19 cellular contexts compared by ENCODE assay signal in genomic region chr5:132195727-132196126, GRCh38. TPM values are rescaled to one million over a fixed set of nuclear protein-coding genes. Genes with fewer than 3 reads are reported as not detected.
DNase-seq lines count a peak whose midpoint lies in the region; ATAC-seq, FAIRE-seq and TF ChIP-seq lines count a peak whose summit lies in the region.
"Had no signal": no experiment of that assay in that cellular context is flagged by ENCODE, and none has a peak within 500 bp of the region (broad histone marks: within the 10 kb centered on the region; RNA-seq: fewer than 3 reads in every experiment).

No MANE protein-coding gene starts in this region.

- intact Hi-C loops in colonic mucosa (cut with DNase I): no loop called here

- no peaks in the 10 kb centered on the region for H3K4me1 Mint-ChIP-seq in astrocyte (ENCODE audit: low read depth, unreplicated experiment)
- H3K4me1 Mint-ChIP-seq: CD4-positive, CD25-positive, alpha-beta regulatory T cell; H9 had no signal

- ATAC-seq in lung (ENCODE audit: insufficient read depth, low FRiP score): no peak
- ATAC-seq: HepG2 had no signal

- H3K27me3 ChIP-seq in astrocyte (ENCODE audit: insufficient read depth, low read length) (no peaks in the 10 kb centered on the region), colonic mucosa (no peaks in the 10 kb centered on the region), lung (ENCODE audit: control insufficient read depth, insufficient read depth) (no peaks in the 10 kb centered on the region)
- H3K27me3 ChIP-seq: BE2C had no signal

- no peaks in the 10 kb centered on the region for H3K9me3 Mint-ChIP-seq in astrocyte (ENCODE audit: unreplicated experiment)
- H3K9me3 Mint-ChIP-seq: CD4-positive, CD25-positive, alpha-beta regulatory T cell; H9; IgD-negative memory B cell had no signal

- FAIRE-seq in astrocyte (lab: Jason Lieb, UNC): no peak
- no peak for FAIRE-seq in GM19239 (lab: Jason Lieb, UNC)
- FAIRE-seq: D721Med, G401.6, GM12891, H1, HepG2 had no signal

- no peaks in the 10 kb centered on the region for H3K79me2 ChIP-seq in astrocyte (ENCODE audit: insufficient read depth, low read length)

- no peak overlapping the region for H2AFZ ChIP-seq in astrocyte (ENCODE audit: low read depth, low read length)

- H3K4me3 ChIP-seq in astrocyte (ENCODE audit: insufficient read depth, low read depth, low read length): no peak overlapping the region
- no peak overlapping the region for H3K4me3 ChIP-seq in colonic mucosa
- no peak overlapping the region for H3K4me3 ChIP-seq in lung

- H3K27ac Mint-ChIP-seq in astrocyte (ENCODE audit: unreplicated experiment): peak overlapping the region; percentile 34
- H3K27ac Mint-ChIP-seq: CD4-positive, CD25-positive, alpha-beta regulatory T cell had no signal

- H3K4me3 Mint-ChIP-seq in astrocyte (ENCODE audit: unreplicated experiment): no peak overlapping the region
- H3K4me3 Mint-ChIP-seq: CD4-positive, CD25-positive, alpha-beta regulatory T cell; H9; IgD-negative memory B cell had no signal

- peaks cover 30% of the 10 kb centered on the region for H3K36me3 ChIP-seq in astrocyte (ENCODE audit: insufficient read depth, low read length)
- H3K36me3 ChIP-seq in colonic mucosa: no peaks in the 10 kb centered on the region
- H3K36me3 ChIP-seq in lung (ENCODE audit: control insufficient read depth in 2 of 2, insufficient read depth in 2 of 2, low read length in 2 of 2): peaks cover 23 to 32% of the 10 kb centered on the region in 2 donors
- H3K36me3 ChIP-seq: BE2C had no signal

- no peak overlapping the region for H3K9ac ChIP-seq in astrocyte (ENCODE audit: low read length)
- no peak overlapping the region for H3K9ac ChIP-seq in colonic mucosa (ENCODE audit: low read depth in 2 of 2, low read length in 2 of 2)

- peaks cover 46% of the 10 kb centered on the region for H3K36me3 Mint-ChIP-seq in astrocyte (ENCODE audit: low read depth, unreplicated experiment)
- H3K36me3 Mint-ChIP-seq: CD4-positive, CD25-positive, alpha-beta regulatory T cell; IgD-negative memory B cell had no signal

- H3K27ac ChIP-seq in astrocyte (ENCODE audit: low read depth, low read length): no peak overlapping the region
- no peak overlapping the region for H3K27ac ChIP-seq in colonic mucosa
- H3K27ac ChIP-seq in lung (ENCODE audit: low read depth in 1 of 2, low read length in 1 of 2): no peak overlapping the region

- peak; percentile 28 for DNase-seq in activated CD8-positive, alpha-beta memory T cell treated with anti-CD3 and anti-CD28 coated beads for 24 hours
- no peak for DNase-seq in activated CD8-positive, alpha-beta memory T cell treated with anti-CD3 and anti-CD28 coated beads, Interleukin-2, amount 50 U/mL, for 4 hours
- DNase-seq in astrocyte (ENCODE audit: low read depth): no peak
- DNase-seq in colonic mucosa: peak; percentile 6
- DNase-seq in lung (ENCODE audit: low spot score): peak; percentile 9
- no peak for DNase-seq in NCI-H1930 (lab: John Stamatoyannopoulos, UW)
- DNase-seq in NCI-H446 treated with DMSO at 0.1 percent for 48 hours (lab: John Stamatoyannopoulos, UW): no peak
- no peak for DNase-seq in GM19239 (ENCODE audit: insufficient read length, low spot score)
- DNase-seq: BE2C; C1 segment of cervical spinal cord; Caco-2; CD4-positive, CD25-positive, alpha-beta regulatory T cell; H9 had no signal

- no peaks in the 10 kb centered on the region for H4K20me1 ChIP-seq in astrocyte (ENCODE audit: insufficient read depth, low read length)

- no peak for TF ChIP-seq CTCF in astrocyte (IDR thresholded peaks at IDR 0.05; ENCODE audit: insufficient read depth, low read depth, low read length)
- no peak for TF ChIP-seq CTCF in colonic mucosa (IDR thresholded peaks at IDR 0.05)
- TF ChIP-seq CTCF in lung (IDR thresholded peaks at IDR 0.05; ENCODE audit: control extremely low read depth, extremely low read depth): no peak

- 95 to 100% methylated on average over 1 of the region's 1 CpG for WGBS in lung, 2 donors

- H3K4me1 ChIP-seq in astrocyte (ENCODE audit: insufficient read depth, low read length) (no peaks in the 10 kb centered on the region), colonic mucosa (no peaks in the 10 kb centered on the region), lung (ENCODE audit: control insufficient read depth in 2 of 2, insufficient read depth in 2 of 2, low read length in 2 of 2) (peaks cover 0 to 1% of the 10 kb centered on the region in 2 donors)
- H3K4me1 ChIP-seq: Caco-2 had no signal

- H3K9me3 ChIP-seq in astrocyte (ENCODE audit: insufficient read depth, low read depth, low read length) (no peaks in the 10 kb centered on the region), colonic mucosa (no peaks in the 10 kb centered on the region), lung (ENCODE audit: control insufficient read depth in 2 of 2, insufficient read depth in 1 of 2, low read length in 1 of 2) (no peaks in the 10 kb centered on the region)
- H3K9me3 ChIP-seq: BE2C, Caco-2 had no signal

- H3K4me2 ChIP-seq in astrocyte (ENCODE audit: low read length): no peak overlapping the region

- H3K27me3 Mint-ChIP-seq in astrocyte (ENCODE audit: low read depth, unreplicated experiment): no peaks in the 10 kb centered on the region
- H3K27me3 Mint-ChIP-seq: CD4-positive, CD25-positive, alpha-beta regulatory T cell; IgD-negative memory B cell had no signal

RNA-seq across cellular contexts. Expression of gene P4HA2, which starts 31.9 kb away (rescaled TPM):
- total RNA-seq in astrocyte (214 and 302 TPM in 2 replicates), colonic mucosa (10 to 100 TPM; 53.7 to 79.6 TPM), lung (10 to 100 TPM; 37.8 to 62.3 TPM)
- 10 to 100 TPM; 20.3 to 36.5 TPM for polyA plus RNA-seq in lung
- total RNA-seq: CD4-positive, CD25-positive, alpha-beta regulatory T cell had no signal
- polyA plus RNA-seq: CD4-positive, CD25-positive, alpha-beta regulatory T cell had no signal

Comparison
In these comparisons a context has a peak if more than half of its experiments do, and no peak if none do; other contexts are left out.
1. DNase-seq: peak in activated CD8-positive, alpha-beta memory T cell treated with anti-CD3 and anti-CD28 coated beads for 24 hours (single experiment), colonic mucosa (single experiment) and lung (single experiment); none in activated CD8-positive, alpha-beta memory T cell treated with anti-CD3 and anti-CD28 coated beads, Interleukin-2, amount 50 U/mL, for 4 hours (single experiment), astrocyte (single experiment), NCI-H1930 (0 of 2), NCI-H446 treated with DMSO at 0.1 percent for 48 hours (single experiment) and GM19239 (single experiment).